ENCODE assay signal across 8 cellular contexts in the genomic region with DNA sequence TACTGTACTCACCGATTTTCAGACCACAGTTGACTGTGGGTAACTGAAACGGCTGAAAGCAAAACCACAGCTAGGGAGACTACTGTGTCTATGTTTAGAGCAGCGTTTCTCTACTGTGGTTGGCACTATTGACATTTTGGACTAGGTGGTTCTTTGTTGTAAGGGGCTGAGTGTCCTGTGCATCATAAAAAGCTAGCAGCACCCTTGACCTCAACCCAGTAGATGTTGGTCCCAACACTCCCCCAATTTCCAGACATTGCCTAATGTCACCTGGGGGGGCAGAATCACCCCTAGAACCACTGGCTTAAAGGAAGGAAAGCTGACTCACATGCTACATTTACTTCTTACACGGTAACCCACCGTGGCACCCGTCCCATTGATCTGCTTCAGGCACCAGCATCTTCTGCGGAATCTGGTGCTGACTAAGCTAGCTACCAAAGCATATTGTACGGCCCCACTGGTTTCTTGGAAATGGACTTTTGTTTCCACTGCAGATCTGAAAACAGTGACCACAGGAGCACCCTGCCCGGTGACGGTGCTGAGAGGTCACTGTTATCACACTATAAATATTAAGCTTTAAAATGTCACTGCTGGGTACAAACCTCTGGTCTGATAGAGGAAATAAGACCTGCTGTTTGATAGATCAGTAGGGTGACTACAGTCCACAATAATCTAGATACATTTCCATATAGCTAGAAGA.
A peak's percentile ranks its signal among the peaks of the same experiment; 100 is the strongest.
DNase-seq lines count a peak whose midpoint lies in the region; ATAC-seq and TF ChIP-seq lines count a peak whose summit lies in the region.

No MANE protein-coding gene starts in this region.

- no peak overlapping the region for H2BK20ac ChIP-seq in H9 (ENCODE audit: low read depth, low read length, poor library complexity, severe bottlenecking)

- H3K79me1 ChIP-seq in H9 (ENCODE audit: insufficient read depth, low read depth, low read length, poor library complexity, severe bottlenecking): no peaks in the 10 kb centered on the region

- H3K36me3 Mint-ChIP-seq in activated CD4-positive, alpha-beta T cell treated with anti-CD3 and anti-CD28 coated beads, Interleukin-2, amount 10 ng/mL, durations not matched to agents 7 days and 5 days (ENCODE audit: low read depth): no peaks in the 10 kb centered on the region
- peaks cover 6% of the 10 kb centered on the region for H3K36me3 Mint-ChIP-seq in natural killer cell treated with Interleukin-12 subunit alpha and Interleukin-12 subunit beta and Interleukin-15 and Interleukin-18, amount 100 ng/mL, for 72 hours
- no peaks in the 10 kb centered on the region for H3K36me3 Mint-ChIP-seq in H9 (ENCODE audit: insufficient read depth in 1 of 3, low read depth in 3 of 3)

- H3K27ac ChIP-seq in H9 (ENCODE audit: insufficient read length, low read depth, low read length): no peak overlapping the region
- no peak overlapping the region for H3K27ac ChIP-seq in Karpas-422 (ENCODE audit: low read length)
- no peak overlapping the region for H3K27ac ChIP-seq in right atrium auricular region

- no peak overlapping the region for H3K56ac ChIP-seq in H9 (ENCODE audit: insufficient read length, low read depth, low read length)

- DNase-seq in activated CD4-positive, alpha-beta T cell treated with anti-CD3 and anti-CD28 coated beads, Interleukin-2, amount 10 ng/mL, durations not matched to agents 7 days and 5 days: peak; percentile 56
- DNase-seq in natural killer cell treated with Interleukin-12 subunit alpha and Interleukin-12 subunit beta and Interleukin-15 and Interleukin-18, amount 100 ng/mL, for 72 hours (ENCODE audit: low spot score): peak; percentile 78
- DNase-seq in NCI-H1694 treated with DMSO at 0.1 percent for 48 hours (lab: John Stamatoyannopoulos, UW) (no peak), H9 (no peak), Karpas-422 (no peak), right atrium auricular region (ENCODE audit: low spot score) (no peak)

- no peak overlapping the region for H2BK12ac ChIP-seq in H9 (ENCODE audit: insufficient read length, low read depth, low read length)

- CTCF ChIA-PET in activated CD4-positive, alpha-beta T cell treated with anti-CD3 and anti-CD28 coated beads, Interleukin-2, amount 10 ng/mL, durations not matched to agents 7 days and 5 days (lab: Charles Lee): no interaction called here

- POLR2A ChIA-PET in activated CD4-positive, alpha-beta T cell treated with anti-CD3 and anti-CD28 coated beads, Interleukin-2, amount 10 ng/mL, durations not matched to agents 7 days and 5 days (lab: Charles Lee): no interaction called here

- H3K27ac Mint-ChIP-seq in activated CD4-positive, alpha-beta T cell treated with anti-CD3 and anti-CD28 coated beads, Interleukin-2, amount 10 ng/mL, durations not matched to agents 7 days and 5 days: peak overlapping the region; percentile 4
- peak overlapping the region; percentile 30 to 75 for H3K27ac Mint-ChIP-seq in natural killer cell treated with Interleukin-12 subunit alpha and Interleukin-12 subunit beta and Interleukin-15 and Interleukin-18, amount 100 ng/mL, for 72 hours
- H3K27ac Mint-ChIP-seq in H9: no peak overlapping the region

- H3K27me3 ChIP-seq in H9 (ENCODE audit: insufficient read depth, low read length): no peaks in the 10 kb centered on the region
- no peaks in the 10 kb centered on the region for H3K27me3 ChIP-seq in Karpas-422 (ENCODE audit: low read length)
- no peaks in the 10 kb centered on the region for H3K27me3 ChIP-seq in right atrium auricular region

- no peak overlapping the region for H3K4me3 ChIP-seq in Karpas-422 (ENCODE audit: low read length)
- no peak overlapping the region for H3K4me3 ChIP-seq in right atrium auricular region

- H2BK120ac ChIP-seq in H9 (ENCODE audit: low read depth, low read length, poor library complexity, severe bottlenecking): no peak overlapping the region

- TF ChIP-seq CTCF in H9 (conservative IDR thresholded peaks at IDR 0.05): no peak
- TF ChIP-seq CTCF in right atrium auricular region (IDR thresholded peaks at IDR 0.05): no peak

- no peaks in the 10 kb centered on the region for H4K20me1 ChIP-seq in H9 (ENCODE audit: control insufficient read depth, insufficient read depth, insufficient read length)
- H4K20me1 ChIP-seq in Karpas-422 (ENCODE audit: insufficient read depth, low read depth, low read length): no peaks in the 10 kb centered on the region

- no CpG with 5 or more reads among the region's 10 CpGs for WGBS in H9 (ENCODE audit: extremely low coverage, insufficient read length, low lambda C conversion rate)

- H3K4me2 ChIP-seq in H9 (ENCODE audit: insufficient read depth, insufficient read length, low read length) (no peak overlapping the region), Karpas-422 (ENCODE audit: low read depth, low read length, poor library complexity, severe bottlenecking) (no peak overlapping the region)

- ATAC-seq in GM19324 (IDR thresholded peaks at IDR 0.05; ENCODE audit: low FRiP score, unreplicated experiment): peak; percentile 97
- peak; percentile 91 for ATAC-seq in HG03139 (IDR thresholded peaks at IDR 0.05; ENCODE audit: unreplicated experiment)
- ATAC-seq in natural killer cell treated with Interleukin-12 subunit alpha and Interleukin-12 subunit beta and Interleukin-15 and Interleukin-18, amount 100 ng/mL, for 72 hours: peak; percentile 93 to 94

- no peak overlapping the region for H4K8ac ChIP-seq in H9 (replicated peaks; ENCODE audit: insufficient read length, low read depth, low read length)

- peaks cover 28% of the 10 kb centered on the region for H3K4me1 Mint-ChIP-seq in activated CD4-positive, alpha-beta T cell treated with anti-CD3 and anti-CD28 coated beads, Interleukin-2, amount 10 ng/mL, durations not matched to agents 7 days and 5 days
- H3K4me1 Mint-ChIP-seq in natural killer cell treated with Interleukin-12 subunit alpha and Interleukin-12 subunit beta and Interleukin-15 and Interleukin-18, amount 100 ng/mL, for 72 hours (ENCODE audit: low read depth in 2 of 2): peaks cover 25 to 32% of the 10 kb centered on the region in 2 donors
- no peaks in the 10 kb centered on the region for H3K4me1 Mint-ChIP-seq in H9

- H4K5ac ChIP-seq in H9 (ENCODE audit: insufficient read length, low read depth, low read length): no peak overlapping the region

- no peak overlapping the region for H3K4ac ChIP-seq in H9 (ENCODE audit: low read depth, low read length)

- peaks cover 35% of the 10 kb centered on the region for H3K27me3 Mint-ChIP-seq in activated CD4-positive, alpha-beta T cell treated with anti-CD3 and anti-CD28 coated beads, Interleukin-2, amount 10 ng/mL, durations not matched to agents 7 days and 5 days
- H3K27me3 Mint-ChIP-seq in natural killer cell treated with Interleukin-12 subunit alpha and Interleukin-12 subunit beta and Interleukin-15 and Interleukin-18, amount 100 ng/mL, for 72 hours: peaks cover 16 to 21% of the 10 kb centered on the region in 2 donors
- H3K27me3 Mint-ChIP-seq in H9 (ENCODE audit: low read depth): peaks cover 12% of the 10 kb centered on the region

- no peak overlapping the region for H2BK5ac ChIP-seq in H9 (ENCODE audit: insufficient read length, low read length)

- H3K14ac ChIP-seq in H9 (ENCODE audit: insufficient read depth, low read length): no peak overlapping the region

- H3K9me3 Mint-ChIP-seq in activated CD4-positive, alpha-beta T cell treated with anti-CD3 and anti-CD28 coated beads, Interleukin-2, amount 10 ng/mL, durations not matched to agents 7 days and 5 days: no peaks in the 10 kb centered on the region
- no peaks in the 10 kb centered on the region for H3K9me3 Mint-ChIP-seq in natural killer cell treated with Interleukin-12 subunit alpha and Interleukin-12 subunit beta and Interleukin-15 and Interleukin-18, amount 100 ng/mL, for 72 hours
- no peaks in the 10 kb centered on the region; a peak in 1 of 5 replicates for H3K9me3 Mint-ChIP-seq in H9

- H3K4me1 ChIP-seq in H9 (ENCODE audit: insufficient read depth, low read length) (no peaks in the 10 kb centered on the region), Karpas-422 (ENCODE audit: low read length) (no peaks in the 10 kb centered on the region), right atrium auricular region (no peaks in the 10 kb centered on the region)

- H3K79me2 ChIP-seq in H9 (ENCODE audit: insufficient read depth, low read length) (no peaks in the 10 kb centered on the region), Karpas-422 (ENCODE audit: low read length) (no peaks in the 10 kb centered on the region)

- H3K18ac ChIP-seq in H9 (ENCODE audit: insufficient read length, low read depth, low read length): no peak overlapping the region

- no peak overlapping the region for H2BK15ac ChIP-seq in H9 (ENCODE audit: low read depth, low read length)

- no peak overlapping the region for H4K91ac ChIP-seq in H9 (ENCODE audit: insufficient read length, low read depth, low read length)

- H2AK5ac ChIP-seq in H9 (ENCODE audit: insufficient read length, low read length): no peak overlapping the region

- H3T11ph ChIP-seq in H9 (ENCODE audit: low read length): no peak overlapping the region

- no peak overlapping the region for H3K23ac ChIP-seq in H9 (ENCODE audit: insufficient read length, low read depth, low read length)

- H3K36me3 ChIP-seq in Karpas-422 (ENCODE audit: insufficient read depth, low read length): no peaks in the 10 kb centered on the region
- H3K36me3 ChIP-seq in right atrium auricular region: no peaks in the 10 kb centered on the region

- H3K23me2 ChIP-seq in H9 (ENCODE audit: insufficient read length, low read depth, low read length, poor library complexity, severe bottlenecking): no peaks in the 10 kb centered on the region

- no peaks in the 10 kb centered on the region for H3K9me3 ChIP-seq in H9 (ENCODE audit: control insufficient read depth, low read depth, low read length)
- H3K9me3 ChIP-seq in Karpas-422 (ENCODE audit: low read length): no peaks in the 10 kb centered on the region
- H3K9me3 ChIP-seq in right atrium auricular region: no peaks in the 10 kb centered on the region

- H3K9ac ChIP-seq in H9 (ENCODE audit: extremely low read depth, insufficient read length, low read length): no peak overlapping the region
- H3K9ac ChIP-seq in Karpas-422 (ENCODE audit: low read length): no peak overlapping the region

- H3K4me3 Mint-ChIP-seq in activated CD4-positive, alpha-beta T cell treated with anti-CD3 and anti-CD28 coated beads, Interleukin-2, amount 10 ng/mL, durations not matched to agents 7 days and 5 days: peak overlapping the region; percentile 1
- peak overlapping the region; percentile 65 for H3K4me3 Mint-ChIP-seq in natural killer cell treated with Interleukin-12 subunit alpha and Interleukin-12 subunit beta and Interleukin-15 and Interleukin-18, amount 100 ng/mL, for 72 hours
- H3K4me3 Mint-ChIP-seq in H9: no peak overlapping the region

- H2AFZ ChIP-seq in H9 (ENCODE audit: low read length): no peak overlapping the region
- H2AFZ ChIP-seq in Karpas-422 (ENCODE audit: low read length): no peak overlapping the region

- no peaks in the 10 kb centered on the region for H3K9me2 ChIP-seq in Karpas-422 (replicated peaks; ENCODE audit: insufficient read depth, low read length)

Comparison
In these comparisons a context has a peak if more than half of its experiments do, and no peak if none do; other contexts are left out.
1. DNase-seq: peak in activated CD4-positive, alpha-beta T cell treated with anti-CD3 and anti-CD28 coated beads, Interleukin-2, amount 10 ng/mL, durations not matched to agents 7 days and 5 days (single experiment) and natural killer cell treated with Interleukin-12 subunit alpha and Interleukin-12 subunit beta and Interleukin-15 and Interleukin-18, amount 100 ng/mL, for 72 hours (single experiment); none in NCI-H1694 treated with DMSO at 0.1 percent for 48 hours (single experiment), H9 (single experiment), Karpas-422 (single experiment) and right atrium auricular region (single experiment).
2. H3K27ac Mint-ChIP-seq: peak in activated CD4-positive, alpha-beta T cell treated with anti-CD3 and anti-CD28 coated beads, Interleukin-2, amount 10 ng/mL, durations not matched to agents 7 days and 5 days (single experiment) and natural killer cell treated with Interleukin-12 subunit alpha and Interleukin-12 subunit beta and Interleukin-15 and Interleukin-18, amount 100 ng/mL, for 72 hours (2 of 2); none in H9 (0 of 3).
3. H3K4me3 Mint-ChIP-seq: peak in activated CD4-positive, alpha-beta T cell treated with anti-CD3 and anti-CD28 coated beads, Interleukin-2, amount 10 ng/mL, durations not matched to agents 7 days and 5 days (single experiment) and natural killer cell treated with Interleukin-12 subunit alpha and Interleukin-12 subunit beta and Interleukin-15 and Interleukin-18, amount 100 ng/mL, for 72 hours (single experiment); none in H9 (0 of 2).
4. Peak in every context shown above with its lines, with median percentiles within 50 percentile points of each other: ATAC-seq.